ENCODE assay signal across 21 cellular contexts in genomic region chr10:131237991-131238651, GRCh38.
"Had no signal": no experiment of that assay in that cellular context is flagged by ENCODE, and none has a peak within 500 bp of the region (broad histone marks: within the 10 kb centered on the region; RNA-seq: fewer than 3 reads in every experiment).

No MANE protein-coding gene starts in this region.

- H3K4me1 ChIP-seq: esophagus muscularis mucosa, foreskin keratinocyte, gastroesophageal sphincter, heart left ventricle, left lung had no signal

- H2AFZ ChIP-seq: hepatocyte had no signal

- H3K4me1 Mint-ChIP-seq: immature natural killer cell had no signal

- DNase-seq: cerebellar nuclear complex; dermis blood vessel endothelial cell; dorsolateral prefrontal cortex; effector CD8-positive, alpha-beta T cell; foreskin keratinocyte; hypothalamus; immature natural killer cell; islet precursor cell; left cardiac atrium; left ventricle myocardium superior; mammary epithelial cell; mesendoderm; midbrain had no signal

- H3K4me3 Mint-ChIP-seq: immature natural killer cell, memory B cell had no signal

- H3K4me2 ChIP-seq: hepatocyte had no signal

- H3K9me3 ChIP-seq: esophagus muscularis mucosa, left lung had no signal

- H3K27ac ChIP-seq: coronary artery, dorsolateral prefrontal cortex, esophagus muscularis mucosa, foreskin keratinocyte, gastroesophageal sphincter, heart left ventricle, hepatocyte, left lung had no signal

- H3K27me3 ChIP-seq: foreskin keratinocyte, hepatocyte had no signal

- H3K27ac Mint-ChIP-seq: immature natural killer cell, memory B cell had no signal

- H3K27me3 Mint-ChIP-seq: memory B cell had no signal

- H3K4me3 ChIP-seq: coronary artery, dorsolateral prefrontal cortex, esophagus muscularis mucosa, gastroesophageal sphincter, heart left ventricle, hepatocyte, left lung, lung had no signal

- H3K36me3 Mint-ChIP-seq: immature natural killer cell, memory B cell had no signal

- H3K9me3 Mint-ChIP-seq: immature natural killer cell had no signal

- H3K79me2 ChIP-seq: hepatocyte had no signal

- ATAC-seq: foreskin keratinocyte, gastroesophageal sphincter, heart left ventricle, left cardiac atrium, left lung, left ventricle myocardium superior had no signal

- H3K36me3 ChIP-seq: esophagus muscularis mucosa, gastroesophageal sphincter, heart left ventricle, left lung had no signal
